In genomic region chr10:128069351-128070051, GRCh38 we compare ENCODE assay signal across 8 cellular contexts. TPM values are rescaled to one million over a fixed set of nuclear protein-coding genes. Genes with fewer than 3 reads are reported as not detected.
DNase-seq lines count a peak whose midpoint lies in the region; ATAC-seq lines count a peak whose summit lies in the region.

No MANE protein-coding gene starts in this region.

- ATAC-seq in HG03064 (IDR thresholded peaks at IDR 0.05; ENCODE audit: low read depth, unreplicated experiment) = peak; percentile 40
- ATAC-seq in left lobe of liver = peak; percentile 94

- DNase-seq in NK-92 treated with Interleukin-12 subunit alpha and Interleukin-12 subunit beta, amount 100 ng/mL, for 24 hours (lab: John Stamatoyannopoulos, UW) = peak; percentile 29
- no peak for DNase-seq in NK-92 (lab: John Stamatoyannopoulos, UW; ENCODE audit: unreplicated experiment)
- DNase-seq in NCI-H226 = peak; percentile 2
- DNase-seq in activated CD4-positive, CD25-positive, alpha-beta regulatory T cell treated with anti-CD3 and anti-CD28 coated beads, Interleukin-2, amount 50 U/mL, for 72 hours = peak; percentile 80
- DNase-seq in cerebellar cortex (ENCODE audit: low spot score) = peak; percentile 80
- peak; percentile 73 for DNase-seq in left lobe of liver (ENCODE audit: low spot score)
- peak; percentile 66 to 82 for DNase-seq in stimulated activated CD4-positive, alpha-beta T cell treated with anti-CD3 and anti-CD28 coated beads, Interleukin-4, amount 100 ng/mL, for 4 hours

RNA-seq across cellular contexts. Expression of gene MKI67, which starts 56.7 kb away (rescaled TPM):
- total RNA-seq in left lobe of liver = 0.70 TPM
